8 cellular contexts compared by ENCODE assay signal in genomic region chr7:152823397-152823980, GRCh38.
DNase-seq lines count a peak whose midpoint lies in the region; ATAC-seq and TF ChIP-seq lines count a peak whose summit lies in the region.
"Not testable (repeated sequence)": the region's sequence is repeated elsewhere in the genome, so short reads cannot be mapped to it uniquely, and the experiment has no call there.

No MANE protein-coding gene starts in this region.

- H3K4me1 Mint-ChIP-seq in CD14-positive monocyte; activated CD8-positive, alpha-beta T cell treated with anti-CD3 and anti-CD28 coated beads, Interleukin-2, amount 10 ng/mL, durations not matched to agents 7 days and 5 days (ENCODE audit: low read depth); endodermal cell: not testable (repeated sequence)

- H3K27ac ChIP-seq in endodermal cell (ENCODE audit: low read depth, low read length), result not testable (repeated sequence)

- H3K4me3 ChIP-seq in endodermal cell (ENCODE audit: low read length); retinal pigment epithelial cell (ENCODE audit: low read length): not testable (repeated sequence)

- intact Hi-C loops in CD14-positive monocyte (cut with micrococcal nuclease), result not testable (repeated sequence)

- whole genome bisulfite sequencing in endodermal cell (ENCODE audit: insufficient coverage in 1 of 2, insufficient read length in 1 of 2), 2 experiments, result 75 to 77% methylated on average over 4 to 11 of the region's 11 CpGs

- TF ChIP-seq CTCF in CD14-positive monocyte (IDR thresholded peaks at IDR 0.05), result peak; percentile 45
- TF ChIP-seq CTCF in endodermal cell (conservative IDR thresholded peaks at IDR 0.05), result peak; percentile 67
- peak; percentile 32 for TF ChIP-seq CTCF in retinal pigment epithelial cell (conservative IDR thresholded peaks at IDR 0.05; ENCODE audit: low read depth, low read length)

- not testable (repeated sequence) for H3K36me3 Mint-ChIP-seq in CD14-positive monocyte; activated CD8-positive, alpha-beta T cell treated with anti-CD3 and anti-CD28 coated beads, Interleukin-2, amount 10 ng/mL, durations not matched to agents 7 days and 5 days (ENCODE audit: low read depth); endodermal cell (ENCODE audit: low read depth)

- H3K9me3 ChIP-seq in endodermal cell (ENCODE audit: control insufficient read depth, low read length), result not testable (repeated sequence)

- H3K9ac ChIP-seq in endodermal cell (ENCODE audit: extremely low read depth, low read length, poor library complexity, severe bottlenecking), result not testable (repeated sequence)

- not testable (repeated sequence) for H3K36me3 ChIP-seq in endodermal cell (ENCODE audit: control insufficient read depth, insufficient read depth, low read length)

- H3K4me1 ChIP-seq in endodermal cell (ENCODE audit: control insufficient read depth, insufficient read depth, low read length), result not testable (repeated sequence)

- not testable (repeated sequence) for H3K4me3 Mint-ChIP-seq in CD14-positive monocyte; activated CD8-positive, alpha-beta T cell treated with anti-CD3 and anti-CD28 coated beads, Interleukin-2, amount 10 ng/mL, durations not matched to agents 7 days and 5 days; endodermal cell

- not testable (repeated sequence) for DNase-seq in CD14-positive monocyte (ENCODE audit: low spot score); activated CD8-positive, alpha-beta T cell treated with anti-CD3 and anti-CD28 coated beads, Interleukin-2, amount 10 ng/mL, durations not matched to agents 7 days and 5 days; retinal pigment epithelial cell (ENCODE audit: low read depth)
- DNase-seq in HK-2 (ENCODE audit: unreplicated experiment), result peak; percentile 10
- DNase-seq in NCI-H510A treated with DMSO at 0.1 percent for 48 hours (lab: John Stamatoyannopoulos, UW), result peak; percentile 2
- DNase-seq in endodermal cell, result peak; percentile 47
- DNase-seq in left kidney (ENCODE audit: low read depth, low spot score), result peak; percentile 39

- POLR2A ChIA-PET in activated CD8-positive, alpha-beta T cell treated with anti-CD3 and anti-CD28 coated beads, Interleukin-2, amount 10 ng/mL, durations not matched to agents 7 days and 5 days (lab: Charles Lee), result not testable (repeated sequence)

- ATAC-seq in GM18861 (IDR thresholded peaks at IDR 0.05; ENCODE audit: unreplicated experiment), result peak; percentile 64
- peak; percentile 71 for ATAC-seq in activated CD8-positive, alpha-beta T cell treated with anti-CD3 and anti-CD28 coated beads, Interleukin-2, amount 10 ng/mL, durations not matched to agents 7 days and 5 days

- CTCF ChIA-PET in activated CD8-positive, alpha-beta T cell treated with anti-CD3 and anti-CD28 coated beads, Interleukin-2, amount 10 ng/mL, durations not matched to agents 7 days and 5 days (lab: Charles Lee), result not testable (repeated sequence)

- not testable (repeated sequence) for H3K9me3 Mint-ChIP-seq in CD14-positive monocyte; activated CD8-positive, alpha-beta T cell treated with anti-CD3 and anti-CD28 coated beads, Interleukin-2, amount 10 ng/mL, durations not matched to agents 7 days and 5 days (ENCODE audit: insufficient read depth); endodermal cell

- H3K27ac Mint-ChIP-seq in CD14-positive monocyte, result peak overlapping the region in 1 of 7 donors; percentile 9
- not testable (repeated sequence) for H3K27ac Mint-ChIP-seq in activated CD8-positive, alpha-beta T cell treated with anti-CD3 and anti-CD28 coated beads, Interleukin-2, amount 10 ng/mL, durations not matched to agents 7 days and 5 days; endodermal cell

- not testable (repeated sequence) for H3K27me3 Mint-ChIP-seq in CD14-positive monocyte (ENCODE audit: low read depth in 3 of 3); activated CD8-positive, alpha-beta T cell treated with anti-CD3 and anti-CD28 coated beads, Interleukin-2, amount 10 ng/mL, durations not matched to agents 7 days and 5 days (ENCODE audit: low read depth); endodermal cell (ENCODE audit: insufficient read depth)

- not testable (repeated sequence) for H3K27me3 ChIP-seq in endodermal cell (ENCODE audit: control insufficient read depth, insufficient read depth, low read length, poor library complexity, severe bottlenecking)
